ENCODE assay signal across 8 cellular contexts in genomic region chr7:42014625-42015412, GRCh38.
DNase-seq lines count a peak whose midpoint lies in the region; ATAC-seq and TF ChIP-seq lines count a peak whose summit lies in the region.

No MANE protein-coding gene starts in this region.

- DNase-seq in activated T-cell treated with anti-CD3 and anti-CD28 coated beads for 48 hours (ENCODE audit: low read depth) (peak; percentile 28), NCI-H526 (lab: John Stamatoyannopoulos, UW) (peak; percentile 40 to 69), astrocyte of the hippocampus (ENCODE audit: low read depth, low spot score) (peak; percentile 49), left lung (no peak), tibial artery (no peak), NCI-H1105 treated with DMSO at 0.1 percent for 48 hours (lab: John Stamatoyannopoulos, UW) (no peak), anterior cingulate cortex (lab: John Stamatoyannopoulos, UW) (no peak)
- DNase-seq in activated T-cell treated with anti-CD3 and anti-CD28 coated beads, Interleukin-2, amount 50 U/mL, for 1 hour: no peak

- H3K4me1 ChIP-seq in left lung: no peaks in the 10 kb centered on the region
- H3K4me1 ChIP-seq in tibial artery: no peaks in the 10 kb centered on the region

- H3K36me3 ChIP-seq in left lung: no peaks in the 10 kb centered on the region
- H3K36me3 ChIP-seq in tibial artery: peaks cover 10 to 37% (median 24%) of the 10 kb centered on the region in 3 donors

- H3K27ac ChIP-seq in left lung (no peak overlapping the region), tibial artery (no peak overlapping the region)

- H3K4me3 ChIP-seq in left lung (no peak overlapping the region), tibial artery (no peak overlapping the region)

- ATAC-seq in left lung: peak; percentile 80

- intact Hi-C loops in left lung (cut with DNase I) (no loop called here), tibial artery (cut with DNase I; ENCODE audit: low total_unique reads) (no loop called here)

- peak; percentile 59 to 70 for TF ChIP-seq CTCF in left lung (IDR thresholded peaks at IDR 0.05)
- TF ChIP-seq CTCF in tibial artery (IDR thresholded peaks at IDR 0.05): peak; percentile 41 to 42

- H3K27me3 ChIP-seq in left lung: no peaks in the 10 kb centered on the region
- no peaks in the 10 kb centered on the region for H3K27me3 ChIP-seq in tibial artery

- H3K9me3 ChIP-seq in left lung (peaks cover 0 to 13% of the 10 kb centered on the region in 2 donors), tibial artery (peaks cover 0 to 11% (median 8%) of the 10 kb centered on the region in 3 donors)

Comparison
In these comparisons a context has a peak if more than half of its experiments do, and no peak if none do; other contexts are left out.
1. DNase-seq: peak in activated T-cell treated with anti-CD3 and anti-CD28 coated beads for 48 hours (single experiment), NCI-H526 (2 of 2) and astrocyte of the hippocampus (single experiment); none in activated T-cell treated with anti-CD3 and anti-CD28 coated beads, Interleukin-2, amount 50 U/mL, for 1 hour (single experiment), left lung (0 of 2), tibial artery (0 of 2), NCI-H1105 treated with DMSO at 0.1 percent for 48 hours (single experiment) and anterior cingulate cortex (0 of 58).